ENCODE assay signal across 7 cellular contexts in genomic region chr14:19011029-19011428, GRCh38. TPM values are rescaled to one million over a fixed set of nuclear protein-coding genes. Genes with fewer than 3 reads are reported as not detected.
"Had no signal": no experiment of that assay in that cellular context is flagged by ENCODE, and none has a peak within 500 bp of the region (broad histone marks: within the 10 kb centered on the region; RNA-seq: fewer than 3 reads in every experiment).

No MANE protein-coding gene starts in this region.

RNA-seq across cellular contexts. Expression of gene POTEM, which starts 43.8 kb away (rescaled TPM):
- total RNA-seq: GM23248, GM23338, H1, H4, H7, H9, HFFc6 had no signal
- polyA plus RNA-seq: GM23248, GM23338, H1 had no signal
